5 cellular contexts compared by ENCODE assay signal in the genomic region with DNA sequence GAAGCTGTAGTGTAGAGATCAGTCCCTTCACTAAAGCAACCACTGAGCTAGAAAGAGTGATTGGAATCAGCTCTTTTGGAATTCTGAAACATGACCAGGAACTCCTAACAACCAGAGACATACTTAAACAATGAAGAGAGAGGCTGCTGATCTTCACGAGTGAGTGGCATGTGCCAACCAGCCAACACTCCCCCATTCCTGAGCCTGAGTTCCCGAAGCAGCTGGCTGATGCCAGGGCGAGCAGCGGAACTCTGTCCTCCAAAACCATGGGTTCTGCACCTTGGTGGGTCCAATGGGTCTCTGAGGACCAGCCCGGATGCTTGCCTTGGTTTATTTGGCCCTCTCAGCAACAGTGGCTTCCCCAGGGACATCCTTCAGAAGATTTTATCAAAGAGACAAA. TPM values are rescaled to one million over a fixed set of nuclear protein-coding genes. Genes with fewer than 3 reads are reported as not detected.
"Had no signal": no experiment of that assay in that cellular context is flagged by ENCODE, and none has a peak within 500 bp of the region (broad histone marks: within the 10 kb centered on the region; RNA-seq: fewer than 3 reads in every experiment).

No MANE protein-coding gene starts in this region.

RNA-seq across cellular contexts. Expression of gene SPDYE5, which starts 31.6 kb away (rescaled TPM):
- total RNA-seq: activated CD4-positive, alpha-beta T cell treated with anti-CD3 and anti-CD28 coated beads, Interleukin-2, amount 10 ng/mL, durations not matched to agents 24 days and 14 days; bronchial epithelial cell; LHCN-M2; Peyer's patch; T-helper 2 cell treated with Interferon-gamma antibody and Interleukin-4, amounts not matched to agents 100 ng/mL and 5 ng/mL, for 36 hours had no signal
